In genomic region chr2:18047896-18048657, GRCh38 we compare ENCODE assay signal across 11 cellular contexts.
A peak's percentile ranks its signal among the peaks of the same experiment; 100 is the strongest.
DNase-seq lines count a peak whose midpoint lies in the region; ATAC-seq, FAIRE-seq and TF ChIP-seq lines count a peak whose summit lies in the region.
"Had no signal": no experiment of that assay in that cellular context is flagged by ENCODE, and none has a peak within 500 bp of the region (broad histone marks: within the 10 kb centered on the region; RNA-seq: fewer than 3 reads in every experiment).

No MANE protein-coding gene starts in this region.

- H3K36me3 ChIP-seq in right atrium auricular region (no peaks in the 10 kb centered on the region), osteoblast (ENCODE audit: insufficient read depth, low read length) (no peaks in the 10 kb centered on the region)
- H3K36me3 ChIP-seq: spleen had no signal

- no peak for TF ChIP-seq CTCF in right atrium auricular region (IDR thresholded peaks at IDR 0.05)
- TF ChIP-seq CTCF in VCaP (conservative IDR thresholded peaks at IDR 0.05) = no peak
- no peak for TF ChIP-seq CTCF in osteoblast (IDR thresholded peaks at IDR 0.05; ENCODE audit: extremely low read depth, low read depth, low read length)

- H3K79me2 ChIP-seq in osteoblast (ENCODE audit: insufficient read depth, low read length) = no peaks in the 10 kb centered on the region

- H3K4me3 ChIP-seq in right atrium auricular region (no peak overlapping the region), osteoblast (ENCODE audit: insufficient read depth, low read length) (no peak overlapping the region)
- H3K4me3 ChIP-seq: SK-N-MC, spleen had no signal

- H3K27me3 ChIP-seq in right atrium auricular region (no peaks in the 10 kb centered on the region), osteoblast (ENCODE audit: insufficient read depth, low read length) (no peaks in the 10 kb centered on the region)
- H3K27me3 ChIP-seq: spleen had no signal

- ATAC-seq in Right ventricle myocardium superior (ENCODE audit: poor library complexity) (peak; percentile 50), left cardiac atrium (peak; percentile 75 to 76), GM21360 (IDR thresholded peaks at IDR 0.05; ENCODE audit: unreplicated experiment) (no peak), HG03108 (IDR thresholded peaks at IDR 0.05; ENCODE audit: unreplicated experiment) (no peak)
- ATAC-seq: activated CD8-positive, alpha-beta T cell treated with anti-CD3 and anti-CD28 coated beads, Interleukin-2, amount 10 ng/mL, durations not matched to agents 7 days and 5 days had no signal

- no peak for FAIRE-seq in urothelium cell line (lab: Jason Lieb, UNC)

- H3K9me3 ChIP-seq in right atrium auricular region (no peaks in the 10 kb centered on the region), osteoblast (ENCODE audit: low read depth, low read length) (no peaks in the 10 kb centered on the region)
- H3K9me3 ChIP-seq: spleen had no signal

- H2AFZ ChIP-seq in osteoblast (ENCODE audit: low read length) = no peak overlapping the region

- H3K4me1 ChIP-seq in right atrium auricular region = peaks cover 0 to 25% of the 10 kb centered on the region in 2 donors
- no peaks in the 10 kb centered on the region for H3K4me1 ChIP-seq in osteoblast (ENCODE audit: insufficient read depth, low read length)
- H3K4me1 ChIP-seq: spleen had no signal

- H4K20me1 ChIP-seq in osteoblast (ENCODE audit: insufficient read depth, low read length) = no peaks in the 10 kb centered on the region

- no peak overlapping the region for H3K4me2 ChIP-seq in osteoblast (ENCODE audit: insufficient read depth, low read length)

- H3K27ac ChIP-seq in right atrium auricular region (peak overlapping the region in 1 of 2 donors; percentile 38), VCaP (peak overlapping the region; percentile 47; the same call in 1 of the 2 replicates), osteoblast (ENCODE audit: low read depth, low read length) (no peak overlapping the region)
- H3K27ac ChIP-seq: SK-N-MC, spleen had no signal

- DNase-seq in Right ventricle myocardium superior (peak; percentile 38), right atrium auricular region (ENCODE audit: low spot score) (no peak), left cardiac atrium (peak; percentile 42), urothelium cell line (ENCODE audit: low spot score) (peak; percentile 75), osteoblast (ENCODE audit: insufficient read length, low spot score, missing footprints) (no peak)
- DNase-seq: activated CD8-positive, alpha-beta T cell treated with anti-CD3 and anti-CD28 coated beads, Interleukin-2, amount 10 ng/mL, durations not matched to agents 7 days and 5 days; spleen had no signal

- intact Hi-C loops in Right ventricle myocardium superior (cut with DNase I) (no loop called here), left cardiac atrium (cut with DNase I) (no loop called here)

Comparison
In these comparisons a context has a peak if more than half of its experiments do, and no peak if none do; other contexts are left out.
1. DNase-seq: peak in Right ventricle myocardium superior (single experiment), left cardiac atrium (single experiment) and urothelium cell line (single experiment); none in right atrium auricular region (single experiment) and osteoblast (single experiment).
2. ATAC-seq: peak in Right ventricle myocardium superior (single experiment) and left cardiac atrium (2 of 2); none in GM21360 (single experiment) and HG03108 (single experiment).